Comparison of ENCODE assay signal across 8 cellular contexts in the genomic region with DNA sequence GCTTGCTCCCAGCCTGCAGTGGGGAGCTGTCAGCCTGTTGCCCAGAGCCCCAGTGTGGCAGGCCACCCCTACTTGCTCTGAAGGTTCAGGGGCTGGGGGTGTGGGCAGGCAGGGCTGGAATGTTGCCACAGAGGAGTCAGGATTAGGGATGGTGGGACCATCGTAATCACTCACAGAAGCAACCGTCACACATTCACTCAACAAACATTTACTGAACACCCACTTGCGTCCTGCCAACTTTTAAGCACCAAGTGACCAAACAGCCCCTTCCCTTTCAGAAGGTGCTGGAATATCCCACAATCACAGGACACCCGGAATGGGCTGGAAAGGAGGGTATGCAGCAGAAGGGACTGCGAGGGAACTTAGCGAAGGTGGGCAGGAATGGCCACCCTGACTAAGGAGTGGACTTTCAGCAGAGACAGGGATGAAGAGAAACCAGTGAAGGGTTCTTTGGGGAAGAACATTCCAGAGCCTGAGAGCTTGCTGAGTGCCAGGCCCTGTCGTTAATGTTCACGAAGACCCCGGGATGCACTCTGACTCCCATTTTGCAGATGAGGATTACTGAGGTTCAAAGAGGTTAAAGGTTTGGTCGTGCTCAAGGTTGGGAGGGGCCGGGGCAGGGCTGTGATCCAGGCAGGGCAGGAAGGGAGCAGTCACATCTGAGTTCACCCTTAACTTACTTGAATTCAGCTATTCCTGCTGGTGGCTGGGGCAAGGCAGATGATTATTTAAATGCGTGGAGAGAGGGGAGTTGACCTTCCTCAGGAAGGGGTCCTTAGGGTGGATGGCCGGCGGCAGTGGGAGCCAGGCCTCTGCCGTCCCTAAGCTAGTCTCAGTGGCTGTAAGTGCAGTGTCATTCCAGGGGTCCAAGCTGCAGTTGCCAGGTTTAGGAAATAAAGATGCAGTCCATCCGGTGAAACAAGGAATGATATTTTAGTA. TPM values are rescaled to one million over a fixed set of nuclear protein-coding genes. Genes with fewer than 3 reads are reported as not detected.
DNase-seq lines count a peak whose midpoint lies in the region; ATAC-seq and TF ChIP-seq lines count a peak whose summit lies in the region.

No MANE protein-coding gene starts in this region.

- peaks cover 10% of the 10 kb centered on the region for H3K27me3 Mint-ChIP-seq in activated CD8-positive, alpha-beta T cell treated with anti-CD3 and anti-CD28 coated beads, Interleukin-2, amount 10 ng/mL, durations not matched to agents 7 days and 5 days (ENCODE audit: low read depth)
- H3K27me3 Mint-ChIP-seq in activated CD8-positive, alpha-beta T cell treated with anti-CD3 and anti-CD28 coated beads for 36 hours, result no peaks in the 10 kb centered on the region
- H3K27me3 Mint-ChIP-seq in activated naive CD8-positive, alpha-beta T cell treated with anti-CD3 and anti-CD28 coated beads, Interleukin-2, amount 50 U/mL, for 24 hours, result peaks cover 7% of the 10 kb centered on the region

- peaks cover 48 to 58% of the 10 kb centered on the region in 2 donors for H3K4me1 ChIP-seq in mucosa of rectum (ENCODE audit: control insufficient read depth in 2 of 2, insufficient read depth in 2 of 2, low read length in 2 of 2)

- H3K4me3 Mint-ChIP-seq in activated CD8-positive, alpha-beta T cell treated with anti-CD3 and anti-CD28 coated beads, Interleukin-2, amount 10 ng/mL, durations not matched to agents 7 days and 5 days, result peak overlapping the region; percentile 26
- H3K4me3 Mint-ChIP-seq in activated CD8-positive, alpha-beta T cell treated with anti-CD3 and anti-CD28 coated beads for 36 hours, result no peak overlapping the region
- peak overlapping the region; percentile 48 for H3K4me3 Mint-ChIP-seq in activated naive CD8-positive, alpha-beta T cell treated with anti-CD3 and anti-CD28 coated beads, Interleukin-2, amount 50 U/mL, for 24 hours

- no peak overlapping the region for H3K4me3 ChIP-seq in mucosa of rectum (ENCODE audit: low read length in 2 of 2)

- H3K36me3 ChIP-seq in mucosa of rectum (ENCODE audit: control insufficient read depth in 2 of 2, insufficient read depth in 2 of 2, low read length in 2 of 2), result no peaks in the 10 kb centered on the region

- peaks cover 6% of the 10 kb centered on the region for H3K36me3 Mint-ChIP-seq in activated CD8-positive, alpha-beta T cell treated with anti-CD3 and anti-CD28 coated beads, Interleukin-2, amount 10 ng/mL, durations not matched to agents 7 days and 5 days (ENCODE audit: low read depth)
- H3K36me3 Mint-ChIP-seq in activated CD8-positive, alpha-beta T cell treated with anti-CD3 and anti-CD28 coated beads for 36 hours (ENCODE audit: low read depth), result no peaks in the 10 kb centered on the region
- H3K36me3 Mint-ChIP-seq in activated naive CD8-positive, alpha-beta T cell treated with anti-CD3 and anti-CD28 coated beads, Interleukin-2, amount 50 U/mL, for 24 hours (ENCODE audit: low read depth), result no peaks in the 10 kb centered on the region

- TF ChIP-seq CTCF in activated CD8-positive, alpha-beta T cell treated with anti-CD3 and anti-CD28 coated beads for 36 hours (IDR thresholded peaks at IDR 0.05), result no peak

- H3K9me3 Mint-ChIP-seq in activated CD8-positive, alpha-beta T cell treated with anti-CD3 and anti-CD28 coated beads, Interleukin-2, amount 10 ng/mL, durations not matched to agents 7 days and 5 days (ENCODE audit: insufficient read depth), result no peaks in the 10 kb centered on the region
- H3K9me3 Mint-ChIP-seq in activated CD8-positive, alpha-beta T cell treated with anti-CD3 and anti-CD28 coated beads for 36 hours, result no peaks in the 10 kb centered on the region
- H3K9me3 Mint-ChIP-seq in activated naive CD8-positive, alpha-beta T cell treated with anti-CD3 and anti-CD28 coated beads, Interleukin-2, amount 50 U/mL, for 24 hours, result no peaks in the 10 kb centered on the region

- H3K9ac ChIP-seq in mucosa of rectum (ENCODE audit: low read depth in 1 of 2, low read length in 2 of 2), result peak overlapping the region in 1 of 2 donors; percentile 24

- no peaks in the 10 kb centered on the region for H3K27me3 ChIP-seq in mucosa of rectum (ENCODE audit: control insufficient read depth in 2 of 2, insufficient read depth in 2 of 2, low read length in 2 of 2)

- POLR2A ChIA-PET in activated CD8-positive, alpha-beta T cell treated with anti-CD3 and anti-CD28 coated beads, Interleukin-2, amount 10 ng/mL, durations not matched to agents 7 days and 5 days (lab: Charles Lee), result interaction anchor here (0.6 to 0.8 kb wide), 2 partner anchors 221 to 267 kb away, joined by 3 read pairs; partner anchors contain the start of gene GPR132
- POLR2A ChIA-PET in activated CD8-positive, alpha-beta T cell treated with anti-CD3 and anti-CD28 coated beads for 36 hours (lab: Charles Lee), result interaction anchor here (1.1 kb wide), 1 partner anchor 18 kb away, joined by 3 read pairs; no protein-coding TSS in a partner anchor

- H3K27ac ChIP-seq in mucosa of rectum (ENCODE audit: low read depth in 2 of 2, low read length in 2 of 2) (peak overlapping the region; percentile 89 to 90), temporal lobe (ENCODE audit: low read depth, low read length) (peak overlapping the region; percentile 72)

- H3K9me3 ChIP-seq in mucosa of rectum (ENCODE audit: control insufficient read depth in 2 of 2, low read length in 2 of 2), result no peaks in the 10 kb centered on the region

- CTCF ChIA-PET in activated CD8-positive, alpha-beta T cell treated with anti-CD3 and anti-CD28 coated beads, Interleukin-2, amount 10 ng/mL, durations not matched to agents 7 days and 5 days (lab: Charles Lee), result no interaction called here
- CTCF ChIA-PET in activated CD8-positive, alpha-beta T cell treated with anti-CD3 and anti-CD28 coated beads for 36 hours (lab: Charles Lee), result no interaction called here

- intact Hi-C loops in activated CD8-positive, alpha-beta T cell treated with anti-CD3 and anti-CD28 coated beads for 36 hours (cut with micrococcal nuclease), result no loop called here

- peak overlapping the region; percentile 72 for H3K27ac Mint-ChIP-seq in activated CD8-positive, alpha-beta T cell treated with anti-CD3 and anti-CD28 coated beads, Interleukin-2, amount 10 ng/mL, durations not matched to agents 7 days and 5 days
- H3K27ac Mint-ChIP-seq in activated CD8-positive, alpha-beta T cell treated with anti-CD3 and anti-CD28 coated beads for 36 hours, result no peak overlapping the region
- H3K27ac Mint-ChIP-seq in activated naive CD8-positive, alpha-beta T cell treated with anti-CD3 and anti-CD28 coated beads, Interleukin-2, amount 50 U/mL, for 24 hours, result no peak overlapping the region

- H3K4me1 Mint-ChIP-seq in activated CD8-positive, alpha-beta T cell treated with anti-CD3 and anti-CD28 coated beads, Interleukin-2, amount 10 ng/mL, durations not matched to agents 7 days and 5 days (ENCODE audit: low read depth), result peaks cover 43% of the 10 kb centered on the region
- peaks cover 24% of the 10 kb centered on the region for H3K4me1 Mint-ChIP-seq in activated CD8-positive, alpha-beta T cell treated with anti-CD3 and anti-CD28 coated beads for 36 hours (ENCODE audit: low read depth)
- peaks cover 27% of the 10 kb centered on the region for H3K4me1 Mint-ChIP-seq in activated naive CD8-positive, alpha-beta T cell treated with anti-CD3 and anti-CD28 coated beads, Interleukin-2, amount 50 U/mL, for 24 hours

- ATAC-seq in activated CD8-positive, alpha-beta T cell treated with anti-CD3 and anti-CD28 coated beads, Interleukin-2, amount 10 ng/mL, durations not matched to agents 7 days and 5 days, result no peak
- no peak for ATAC-seq in activated CD8-positive, alpha-beta T cell treated with anti-CD3 and anti-CD28 coated beads for 36 hours
- ATAC-seq in activated naive CD8-positive, alpha-beta T cell treated with anti-CD3 and anti-CD28 coated beads, Interleukin-2, amount 50 U/mL, for 24 hours, result no peak
- no peak for ATAC-seq in HG02885 (IDR thresholded peaks at IDR 0.05; ENCODE audit: poor library complexity, unreplicated experiment)

- DNase-seq in activated CD8-positive, alpha-beta T cell treated with anti-CD3 and anti-CD28 coated beads, Interleukin-2, amount 10 ng/mL, durations not matched to agents 7 days and 5 days, result peak; percentile 27
- DNase-seq in activated CD8-positive, alpha-beta T cell treated with anti-CD3 and anti-CD28 coated beads for 36 hours, result no peak
- DNase-seq in activated naive CD8-positive, alpha-beta T cell treated with anti-CD3 and anti-CD28 coated beads, Interleukin-2, amount 50 U/mL, for 24 hours, result no peak
- DNase-seq in activated effector memory CD4-positive, alpha-beta T cell treated with anti-CD3 and anti-CD28 coated beads, Interleukin-2, amount 50 U/mL, for 16 hours, result no peak
- no peak for DNase-seq in Kasumi-1 (lab: John Stamatoyannopoulos, UW)

RNA-seq across cellular contexts. Expression of gene ZBTB42, which starts 2.3 kb away (rescaled TPM):
- 1 to 10 TPM; 5.3 TPM for total RNA-seq in activated CD8-positive, alpha-beta T cell treated with anti-CD3 and anti-CD28 coated beads, Interleukin-2, amount 10 ng/mL, durations not matched to agents 7 days and 5 days
- total RNA-seq in activated CD8-positive, alpha-beta T cell treated with anti-CD3 and anti-CD28 coated beads for 36 hours, result 1 to 10 TPM; 1.3 TPM
- total RNA-seq in temporal lobe, result 0.49 TPM

RNA-seq across cellular contexts. Expression of gene AKT1, which starts 3.0 kb away (rescaled TPM):
- 100 to 1,000 TPM; 217 to 222 TPM for total RNA-seq in activated CD8-positive, alpha-beta T cell treated with anti-CD3 and anti-CD28 coated beads, Interleukin-2, amount 10 ng/mL, durations not matched to agents 7 days and 5 days
- 100 to 1,000 TPM; 116 to 121 TPM for total RNA-seq in activated CD8-positive, alpha-beta T cell treated with anti-CD3 and anti-CD28 coated beads for 36 hours
- total RNA-seq in temporal lobe, result 83.1 TPM

RNA-seq across cellular contexts. Expression of gene SIVA1, which starts 45.6 kb away (rescaled TPM):
- total RNA-seq in activated CD8-positive, alpha-beta T cell treated with anti-CD3 and anti-CD28 coated beads, Interleukin-2, amount 10 ng/mL, durations not matched to agents 7 days and 5 days, result 100 to 1,000 TPM; 175 to 186 TPM
- total RNA-seq in activated CD8-positive, alpha-beta T cell treated with anti-CD3 and anti-CD28 coated beads for 36 hours, result 100 to 1,000 TPM; 115 to 125 TPM
- 15.0 TPM for total RNA-seq in temporal lobe
